In genomic region chr11:114354076-114354475, GRCh38 we compare ENCODE assay signal across 10 cellular contexts. TPM values are rescaled to one million over a fixed set of nuclear protein-coding genes. Genes with fewer than 3 reads are reported as not detected.
DNase-seq lines count a peak whose midpoint lies in the region; TF ChIP-seq lines count a peak whose summit lies in the region.
"Had no signal": no experiment of that assay in that cellular context is flagged by ENCODE, and none has a peak within 500 bp of the region (broad histone marks: within the 10 kb centered on the region; RNA-seq: fewer than 3 reads in every experiment).

No MANE protein-coding gene starts in this region.

- DNase-seq in adipocyte (ENCODE audit: low read depth), result peak; percentile 74
- peak; percentile 81 to 90 for DNase-seq in foreskin fibroblast
- peak; percentile 83 for DNase-seq in stromal cell of bone marrow (ENCODE audit: low read depth)
- no peak for DNase-seq in Peyer's patch
- no peak for DNase-seq in H7
- DNase-seq in NCI-H1092 (lab: John Stamatoyannopoulos, UW), result no peak
- DNase-seq: NCI-H1694 treated with DMSO at 0.1 percent for 48 hours had no signal

- H3K36me3 ChIP-seq in HEK293 (ENCODE audit: control insufficient read depth in 2 of 2, insufficient read depth in 1 of 2, low read length in 2 of 2), result no peaks in the 10 kb centered on the region
- H3K36me3 ChIP-seq in adipocyte (ENCODE audit: control insufficient read depth, insufficient read depth, low read length, severe bottlenecking), result no peaks in the 10 kb centered on the region
- no peaks in the 10 kb centered on the region for H3K36me3 ChIP-seq in Peyer's patch
- H3K36me3 ChIP-seq in H7 (replicated peaks; ENCODE audit: control insufficient read depth, insufficient read depth, low read length), result no peaks in the 10 kb centered on the region

- CTCF ChIA-PET in HEK293 (lab: Yijun Ruan, JAX), result no interaction called here

- no peak overlapping the region for H3K9ac ChIP-seq in adipocyte (ENCODE audit: low read length)

- no peak overlapping the region for H3K4me3 ChIP-seq in HEK293 (ENCODE audit: low read depth, low read length)
- H3K4me3 ChIP-seq in adipocyte (ENCODE audit: low read length), result no peak overlapping the region
- H3K4me3 ChIP-seq in foreskin fibroblast (ENCODE audit: low read depth in 1 of 2, low read length in 2 of 2), result no peak overlapping the region
- no peak overlapping the region for H3K4me3 ChIP-seq in Peyer's patch
- H3K4me3 ChIP-seq in H7 (ENCODE audit: insufficient read depth, low read depth, low read length), result no peak overlapping the region
- H3K4me3 ChIP-seq: smooth muscle cell had no signal

- no peaks in the 10 kb centered on the region for H3K27me3 ChIP-seq in adipocyte (replicated peaks; ENCODE audit: control insufficient read depth, insufficient read depth, low read length)
- no peaks in the 10 kb centered on the region for H3K27me3 ChIP-seq in Peyer's patch
- no peaks in the 10 kb centered on the region for H3K27me3 ChIP-seq in H7 (ENCODE audit: control insufficient read depth, insufficient read depth, low read length)

- no peak for TF ChIP-seq CTCF in HEK293 (tag by site-specific recombination; IDR thresholded peaks at IDR 0.05)
- TF ChIP-seq CTCF in foreskin fibroblast (IDR thresholded peaks at IDR 0.05; ENCODE audit: low read depth, low read length), result no peak
- no peak for TF ChIP-seq CTCF in Peyer's patch (IDR thresholded peaks at IDR 0.05)

- POLR2A ChIA-PET in HEK293 (lab: Yijun Ruan, JAX), result no interaction called here

- H3K9me3 ChIP-seq in HEK293 (ENCODE audit: control insufficient read depth, insufficient read depth, low read depth, low read length) (no peaks in the 10 kb centered on the region), adipocyte (ENCODE audit: control insufficient read depth, low read length) (no peaks in the 10 kb centered on the region), Peyer's patch (no peaks in the 10 kb centered on the region)

- H3K27ac ChIP-seq in HEK293 (ENCODE audit: extremely low read depth, low read depth, low read length) (no peak overlapping the region), Peyer's patch (no peak overlapping the region)

- H3K4me1 ChIP-seq in HEK293 (ENCODE audit: control insufficient read depth, insufficient read depth, low read length) (no peaks in the 10 kb centered on the region), adipocyte (ENCODE audit: control insufficient read depth, insufficient read depth, low read length) (peaks cover 2% of the 10 kb centered on the region), Peyer's patch (no peaks in the 10 kb centered on the region)

- no peak for TF ChIP-seq POLR2A in Peyer's patch (IDR thresholded peaks at IDR 0.05)

TF ChIP-seq in HEK293, 187 proteins besides CTCF, POLR2A, EP300 and RAD21 (continues in another document):
- TF ChIP-seq AEBP2 (tag by site-specific recombination; IDR thresholded peaks at IDR 0.05; ENCODE audit: borderline replicate concordance) (no peak), GLIS2 (tag by site-specific recombination; IDR thresholded peaks at IDR 0.05) (no peak), ZNF629 (tag by site-specific recombination; IDR thresholded peaks at IDR 0.05) (0 out of 2 replicates have a peak, but pooled peaks have one; percentile 46), ZXDB (tag by site-specific recombination; IDR thresholded peaks at IDR 0.05) (no peak), PRDM6 (tag by site-specific recombination; IDR thresholded peaks at IDR 0.05) (0 out of 2 replicates have a peak, but pooled peaks have one; percentile 43), GFI1B (tag by site-specific recombination; IDR thresholded peaks at IDR 0.05) (no peak), PRDM1 (tag by site-specific recombination; IDR thresholded peaks at IDR 0.05) (0 out of 2 replicates have a peak, but pooled peaks have one; percentile 11), ZBTB6 (tag by site-specific recombination; IDR thresholded peaks at IDR 0.05) (no peak), ATF2 (tag by site-specific recombination; IDR thresholded peaks at IDR 0.05; ENCODE audit: low read depth) (peak; percentile 52; the same call in 1 of the 2 replicates), ZNF350 (tag by site-specific recombination; IDR thresholded peaks at IDR 0.05) (peak; percentile 59; the same call in 1 of the 2 replicates), ZNF223 (tag by site-specific recombination; IDR thresholded peaks at IDR 0.05) (no peak), ZNF202 (tag by site-specific recombination; IDR thresholded peaks at IDR 0.05; ENCODE audit: borderline replicate concordance) (no peak), ZNF830 (tag by site-specific recombination; IDR thresholded peaks at IDR 0.05; ENCODE audit: low read depth) (no peak), ZBTB7A (tag by site-specific recombination; IDR thresholded peaks at IDR 0.05; ENCODE audit: low read depth) (no peak), SETDB1 (IDR thresholded peaks at IDR 0.05; ENCODE audit: insufficient read length, low read length) (peak; percentile 15)

RNA-seq across cellular contexts. Expression of gene C11orf71, which starts 46.2 kb away (rescaled TPM):
- total RNA-seq in Peyer's patch, result 10 to 100 TPM in 3 of 4 donors, 1 to 10 TPM in 1; 5.9 to 15.4 (median 12.1) TPM
- total RNA-seq in H7 (2014; rRNA removed; shearing (Covaris generic)), result 5.8 and 11.1 TPM in 2 replicates

RNA-seq across cellular contexts. Expression of gene RBM7, which starts 46.4 kb away (rescaled TPM):
- 10 to 100 TPM; 12.4 to 25.6 (median 19.3) TPM for total RNA-seq in Peyer's patch
- total RNA-seq in H7 (2014; rRNA removed; shearing (Covaris generic)), result 30.0 and 43.3 TPM in 2 replicates

RNA-seq across cellular contexts. Expression of gene NNMT, which starts 57.9 kb away (rescaled TPM):
- 100 to 1,000 TPM in 3 of 4 donors, 10 to 100 TPM in 1; 43.6 to 413 (median 187) TPM for total RNA-seq in Peyer's patch
- total RNA-seq in H7 (2014; rRNA removed; shearing (Covaris generic)), result not detected in 2 replicates
- total RNA-seq: activated T-helper 1 cell treated with anti-CD3 and anti-CD28 coated beads, Interleukin-12 subunit alpha, Interleukin-12 subunit beta, Interleukin-2, Interleukin-4 antibody, amounts not matched to agents 30 ng/mL and 10 ng/mL and 1 ng/mL, durations not matched to agents 14 hours and 24 hours and 36 hours had no signal

Comparison
In these comparisons a context has a peak if more than half of its experiments do, and no peak if none do; other contexts are left out.
1. DNase-seq: peak in adipocyte (single experiment), foreskin fibroblast (2 of 2) and stromal cell of bone marrow (single experiment); none in Peyer's patch (0 of 3), H7 (single experiment) and NCI-H1092 (single experiment).
2. RNA of gene NNMT, which starts 57.9 kb away (total RNA-seq): 43.6 to 413 TPM in Peyer's patch; not detected in H7; every median in the first group is over 10 times any median in the second.